ENCODE assay signal across 22 cellular contexts in the genomic region with DNA sequence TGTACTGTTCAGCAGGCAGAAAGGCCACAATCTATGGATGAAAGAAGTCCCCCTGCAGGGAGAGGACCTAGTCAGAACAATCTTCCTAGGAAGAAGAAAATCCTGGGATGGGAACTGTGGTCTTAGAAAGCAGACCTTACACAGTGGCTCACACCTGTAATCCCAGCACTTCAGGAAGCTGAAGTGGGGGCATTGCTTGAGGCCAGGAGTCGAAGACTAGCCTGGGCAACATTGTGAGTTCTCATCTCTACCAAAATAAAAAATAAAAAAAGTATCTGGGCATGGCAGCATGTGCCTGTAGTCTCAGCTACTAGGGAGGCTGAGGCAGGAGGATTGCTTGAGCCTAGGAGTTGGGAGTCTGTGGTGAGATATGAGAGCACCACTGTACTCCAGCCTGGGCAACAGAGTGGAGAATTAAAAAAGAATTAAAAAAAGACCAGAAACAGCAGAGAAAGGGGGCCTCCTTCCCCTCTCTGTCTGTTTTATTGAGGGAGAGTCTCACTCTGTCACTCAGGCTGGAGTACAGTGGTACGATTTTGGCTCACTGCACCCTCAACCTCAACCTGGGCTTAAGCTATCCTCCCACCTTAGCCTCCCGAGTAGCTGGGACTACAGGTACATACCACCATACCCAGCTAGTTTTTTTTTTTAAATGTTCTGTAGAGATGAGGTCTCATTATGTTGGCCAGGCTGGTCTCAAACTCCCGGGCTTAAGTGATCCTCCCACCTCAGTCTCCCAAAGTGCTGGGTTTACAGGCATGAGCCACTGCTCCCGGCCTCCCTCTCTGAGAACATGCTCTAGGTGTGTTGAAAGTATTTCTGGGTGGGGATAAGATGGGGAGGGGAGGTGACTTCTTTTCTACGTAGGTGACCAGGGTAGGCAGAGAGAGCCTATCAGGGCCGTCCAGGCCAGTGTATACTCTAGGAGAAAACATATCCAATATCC. TPM values are rescaled to one million over a fixed set of nuclear protein-coding genes. Genes with fewer than 3 reads are reported as not detected.
DNase-seq lines count a peak whose midpoint lies in the region; ATAC-seq and TF ChIP-seq lines count a peak whose summit lies in the region.
"Had no signal": no experiment of that assay in that cellular context is flagged by ENCODE, and none has a peak within 500 bp of the region (broad histone marks: within the 10 kb centered on the region; RNA-seq: fewer than 3 reads in every experiment).

No MANE protein-coding gene starts in this region.

- no peak overlapping the region for H3K14ac ChIP-seq in mesenchymal stem cell (ENCODE audit: low read length in 2 of 2)

- H3K4me1 Mint-ChIP-seq in activated CD4-positive, alpha-beta memory T cell treated with anti-CD3 and anti-CD28 coated beads, Interleukin-2, amount 10 ng/mL, durations not matched to agents 7 days and 5 days, result no peaks in the 10 kb centered on the region

- no peaks in the 10 kb centered on the region for H3K79me1 ChIP-seq in mesenchymal stem cell (replicated peaks; ENCODE audit: low read length, poor library complexity, severe bottlenecking)

- H3K36me3 ChIP-seq in mesenchymal stem cell (ENCODE audit: control insufficient read depth in 1 of 2, insufficient read depth in 2 of 2, low read depth in 1 of 2, low read length in 2 of 2), result no peaks in the 10 kb centered on the region
- no peaks in the 10 kb centered on the region for H3K36me3 ChIP-seq in stomach

- H3K36me3 Mint-ChIP-seq in activated CD4-positive, alpha-beta memory T cell treated with anti-CD3 and anti-CD28 coated beads, Interleukin-2, amount 10 ng/mL, durations not matched to agents 7 days and 5 days (ENCODE audit: low read depth), result no peaks in the 10 kb centered on the region
- H3K36me3 Mint-ChIP-seq: CD8-positive, alpha-beta memory T cell had no signal

- no peak overlapping the region for H3K4me2 ChIP-seq in mesenchymal stem cell (ENCODE audit: low read length, poor library complexity, severe bottlenecking)

- CTCF ChIA-PET in activated CD4-positive, alpha-beta memory T cell treated with anti-CD3 and anti-CD28 coated beads, Interleukin-2, amount 10 ng/mL, durations not matched to agents 7 days and 5 days (lab: Charles Lee), result interaction anchor here (1.2 to 1.8 kb wide), 2 partner anchors 188 to 197 kb away, joined by 3 to 6 read pairs; partner anchors contain the start of gene HS1BP3

- no peak overlapping the region for H2AFZ ChIP-seq in mesenchymal stem cell (ENCODE audit: low read depth, low read length)
- H2AFZ ChIP-seq: GM23248 had no signal

- H2AK5ac ChIP-seq in mesenchymal stem cell (ENCODE audit: low read length, severe bottlenecking), result peak overlapping the region; percentile 49

- H2BK12ac ChIP-seq in mesenchymal stem cell (ENCODE audit: low read length in 2 of 2), result no peak overlapping the region

- H3K23ac ChIP-seq in mesenchymal stem cell (ENCODE audit: low read length in 2 of 2), result no peak overlapping the region

- H3K27ac Mint-ChIP-seq in activated CD4-positive, alpha-beta memory T cell treated with anti-CD3 and anti-CD28 coated beads, Interleukin-2, amount 10 ng/mL, durations not matched to agents 7 days and 5 days, result no peak overlapping the region
- H3K27ac Mint-ChIP-seq: CD8-positive, alpha-beta memory T cell had no signal

- H3K9ac ChIP-seq in mesenchymal stem cell (ENCODE audit: low read length), result no peak overlapping the region
- H3K9ac ChIP-seq: GM23248 had no signal

- H3K27ac ChIP-seq in mesenchymal stem cell (ENCODE audit: low read length, poor library complexity, severe bottlenecking) (no peak overlapping the region), stomach (peak overlapping the region in 4 of 5 donors; percentile 75 to 84 (median 80))
- H3K27ac ChIP-seq: 22Rv1, GM23248, RWPE1 had no signal

- H3K4ac ChIP-seq in mesenchymal stem cell (ENCODE audit: low read depth in 1 of 2, low read length in 2 of 2), result no peak overlapping the region

- H2BK15ac ChIP-seq in mesenchymal stem cell (ENCODE audit: low read depth, poor library complexity, severe bottlenecking), result peak overlapping the region; percentile 37

- H2BK120ac ChIP-seq in mesenchymal stem cell (ENCODE audit: low read depth, low read length), result no peak overlapping the region

- H3K9me3 Mint-ChIP-seq in activated CD4-positive, alpha-beta memory T cell treated with anti-CD3 and anti-CD28 coated beads, Interleukin-2, amount 10 ng/mL, durations not matched to agents 7 days and 5 days, result no peaks in the 10 kb centered on the region
- H3K9me3 Mint-ChIP-seq: CD8-positive, alpha-beta memory T cell had no signal

- DNase-seq in activated CD8-positive, alpha-beta memory T cell treated with anti-CD3 and anti-CD28 coated beads for 24 hours, result peak; percentile 30
- DNase-seq in activated CD8-positive, alpha-beta memory T cell treated with anti-CD3 and anti-CD28 coated beads, Interleukin-2, amount 50 U/mL, for 4 hours, result no peak
- DNase-seq in activated CD4-positive, alpha-beta memory T cell treated with anti-CD3 and anti-CD28 coated beads, Interleukin-2, amount 10 ng/mL, durations not matched to agents 7 days and 5 days, result peak; percentile 5
- no peak for DNase-seq in mesenchymal stem cell
- DNase-seq in stomach, result peak; percentile 23
- no peak for DNase-seq in erythroblast (lab: John Stamatoyannopoulos, UW)
- no peak for DNase-seq in ecto neural progenitor cell (ENCODE audit: low spot score)
- DNase-seq: BE2C; CD8-positive, alpha-beta memory T cell; DMS79; GM23248; HCEC 1CT; KBM-7; MV-4-11; NCI-H1417; NCI-H187 treated with DMSO at 0.1 percent for 48 hours; NCI-H446 treated with DMSO at 0.1 percent for 48 hours; NCI-H82; PC-3 had no signal

- intact Hi-C loops in stomach (cut with DNase I; ENCODE audit: low total_unique reads), result no loop called here

- peaks cover 26% of the 10 kb centered on the region for H3K27me3 Mint-ChIP-seq in activated CD4-positive, alpha-beta memory T cell treated with anti-CD3 and anti-CD28 coated beads, Interleukin-2, amount 10 ng/mL, durations not matched to agents 7 days and 5 days

- H2BK5ac ChIP-seq in mesenchymal stem cell (ENCODE audit: low read depth, low read length, poor library complexity, severe bottlenecking), result no peak overlapping the region

- ATAC-seq in GM18873 (IDR thresholded peaks at IDR 0.05; ENCODE audit: low FRiP score, unreplicated experiment), result no peak
- ATAC-seq: PC-3 had no signal

- POLR2A ChIA-PET in activated CD4-positive, alpha-beta memory T cell treated with anti-CD3 and anti-CD28 coated beads, Interleukin-2, amount 10 ng/mL, durations not matched to agents 7 days and 5 days (lab: Charles Lee), result no interaction called here

- H3K4me3 ChIP-seq in mesenchymal stem cell (ENCODE audit: insufficient read depth in 1 of 2, low read depth in 1 of 2, low read length in 2 of 2) (no peak overlapping the region), stomach (no peak overlapping the region)
- H3K4me3 ChIP-seq: GM23248 had no signal

- H3K27me3 ChIP-seq in mesenchymal stem cell (ENCODE audit: control insufficient read depth in 1 of 2, insufficient read depth in 1 of 2, low read length in 2 of 2), result no peaks in the 10 kb centered on the region
- H3K27me3 ChIP-seq in stomach, result no peaks in the 10 kb centered on the region
- H3K27me3 ChIP-seq: BE2C had no signal

- TF ChIP-seq POLR2A in stomach (IDR thresholded peaks at IDR 0.05), result no peak
- TF ChIP-seq POLR2A in erythroblast (IDR thresholded peaks at IDR 0.05; ENCODE audit: low read length), result no peak

- 86% methylated on average over 3 of the region's 7 CpGs for WGBS in mesenchymal stem cell
- WGBS in stomach, 5 donors, result 81 to 91% (median 88%) methylated on average over 7 of the region's 7 CpGs

- no peak overlapping the region for H4K8ac ChIP-seq in mesenchymal stem cell (ENCODE audit: low read length)

- H3K4me3 Mint-ChIP-seq in activated CD4-positive, alpha-beta memory T cell treated with anti-CD3 and anti-CD28 coated beads, Interleukin-2, amount 10 ng/mL, durations not matched to agents 7 days and 5 days, result no peak overlapping the region
- H3K4me3 Mint-ChIP-seq: CD8-positive, alpha-beta memory T cell had no signal

- TF ChIP-seq EP300 in stomach (IDR thresholded peaks at IDR 0.05), result no peak

- no peak for TF ChIP-seq CTCF in stomach (IDR thresholded peaks at IDR 0.05)

- H4K91ac ChIP-seq in mesenchymal stem cell (ENCODE audit: low read length), result no peak overlapping the region

- no peak overlapping the region for H3K18ac ChIP-seq in mesenchymal stem cell (ENCODE audit: low read depth in 1 of 2, low read length in 2 of 2)

- H3K4me1 ChIP-seq in mesenchymal stem cell (ENCODE audit: control insufficient read depth, insufficient read depth, low read depth, low read length), result peaks cover 10% of the 10 kb centered on the region
- peaks cover 28 to 67% (median 51%) of the 10 kb centered on the region in 4 donors for H3K4me1 ChIP-seq in stomach

- H3K9me3 ChIP-seq in mesenchymal stem cell (ENCODE audit: control insufficient read depth, low read length) (no peaks in the 10 kb centered on the region), stomach (no peaks in the 10 kb centered on the region)
- H3K9me3 ChIP-seq: BE2C had no signal

RNA-seq across cellular contexts. Expression of gene RHOB, which starts 7.4 kb away (rescaled TPM):
- 10 to 100 TPM; 14.0 to 14.4 TPM for total RNA-seq in activated CD4-positive, alpha-beta memory T cell treated with anti-CD3 and anti-CD28 coated beads, Interleukin-2, amount 10 ng/mL, durations not matched to agents 7 days and 5 days
- polyA plus RNA-seq in mesenchymal stem cell (2013, experiment 1 of 2), result 126 TPM
- polyA plus RNA-seq in mesenchymal stem cell (2013, experiment 2 of 2), result 126 TPM
- total RNA-seq in stomach, result 1,000 to 10,000 TPM in 1 of 5 donors, 100 to 1,000 TPM in 4; 353 to 1,146 (median 607) TPM
- 100 to 1,000 TPM; 143 to 327 (median 145) TPM for polyA plus RNA-seq in stomach

Comparison
In these comparisons a context has a peak if more than half of its experiments do, and no peak if none do; other contexts are left out.
1. DNase-seq: peak in activated CD8-positive, alpha-beta memory T cell treated with anti-CD3 and anti-CD28 coated beads for 24 hours (single experiment), activated CD4-positive, alpha-beta memory T cell treated with anti-CD3 and anti-CD28 coated beads, Interleukin-2, amount 10 ng/mL, durations not matched to agents 7 days and 5 days (single experiment) and stomach (single experiment); none in activated CD8-positive, alpha-beta memory T cell treated with anti-CD3 and anti-CD28 coated beads, Interleukin-2, amount 50 U/mL, for 4 hours (single experiment), mesenchymal stem cell (single experiment), erythroblast (0 of 2) and ecto neural progenitor cell (single experiment).
2. RNA of gene RHOB, which starts 7.4 kb away (total RNA-seq): 353 to 1,146 TPM in stomach; 14.0 to 14.4 TPM in activated CD4-positive, alpha-beta memory T cell treated with anti-CD3 and anti-CD28 coated beads, Interleukin-2, amount 10 ng/mL, durations not matched to agents 7 days and 5 days; every median in the first group is over 10 times any median in the second.